8 cellular contexts compared by ENCODE assay signal in genomic region chr15:67838789-67839332, GRCh38. TPM values are rescaled to one million over a fixed set of nuclear protein-coding genes. Genes with fewer than 3 reads are reported as not detected.
DNase-seq lines count a peak whose midpoint lies in the region; ATAC-seq and TF ChIP-seq lines count a peak whose summit lies in the region.

No MANE protein-coding gene starts in this region.

- H3K4me3 ChIP-seq in Caco-2 (ENCODE audit: low read depth, low read length), result peak overlapping the region; percentile 85
- H3K4me3 ChIP-seq in right cardiac atrium (ENCODE audit: low read length), result peak overlapping the region; percentile 65
- no peak overlapping the region; the same call in 1 of the 2 replicates for H3K4me3 ChIP-seq in HAP-1

- CTCF ChIA-PET in Caco-2 (lab: Charles Lee), result interaction anchor here (0.8 to 1.1 kb wide), 2 partner anchors 316 to 317 kb away, joined by 3 read pairs; no protein-coding TSS in a partner anchor

- POLR2A ChIA-PET in Caco-2 (lab: Charles Lee), result no interaction called here

- peaks cover 20% of the 10 kb centered on the region for H3K4me1 Mint-ChIP-seq in Caco-2 (ENCODE audit: low read depth, unreplicated experiment)
- peaks cover 33% of the 10 kb centered on the region for H3K4me1 Mint-ChIP-seq in activated naive CD8-positive, alpha-beta T cell treated with anti-CD3 and anti-CD28 coated beads for 36 hours

- H3K9me3 ChIP-seq in Caco-2, result no peaks in the 10 kb centered on the region
- H3K9me3 ChIP-seq in right cardiac atrium (ENCODE audit: control insufficient read depth, low read length), result no peaks in the 10 kb centered on the region
- H3K9me3 ChIP-seq in HAP-1, result no peaks in the 10 kb centered on the region

- H3K27me3 Mint-ChIP-seq in Caco-2 (ENCODE audit: insufficient read depth, unreplicated experiment), result no peaks in the 10 kb centered on the region
- H3K27me3 Mint-ChIP-seq in activated naive CD8-positive, alpha-beta T cell treated with anti-CD3 and anti-CD28 coated beads for 36 hours, result peaks cover 34% of the 10 kb centered on the region

- intact Hi-C loops in Caco-2 (cut with micrococcal nuclease; ENCODE audit: unreplicated experiment) (loop anchor here (5.0 to 10.0 kb wide), 2 partner anchors 317 to 454 kb away; partner anchors contain the start of gene C15orf61), right cardiac atrium (cut with DNase I) (loop anchor here in 3 of 4 donors (5.0 to 10.0 kb wide), 5 partner anchors 294 to 904 kb away; partner anchors contain the start of genes C15orf61 (in 1 of the 3) and MAP2K5 (in 1 of the 3)), posterior cingulate gyrus (cut with DNase I) (loop anchor here (10.0 kb wide), 1 partner anchor 584 kb away; the partner anchor contains the start of genes AAGAB and IQCH)

- H3K36me3 ChIP-seq in Caco-2 (ENCODE audit: control insufficient read depth, insufficient read depth, low read length), result no peaks in the 10 kb centered on the region
- no peaks in the 10 kb centered on the region for H3K36me3 ChIP-seq in HAP-1 (replicated peaks)

- H3K27ac ChIP-seq in right cardiac atrium (ENCODE audit: low read length), result peak overlapping the region; percentile 20

- peak; percentile 81 to 82 for DNase-seq in Caco-2
- peak; percentile 38 for DNase-seq in LHCN-M2 (ENCODE audit: low read depth)
- no peak for DNase-seq in activated naive CD8-positive, alpha-beta T cell treated with anti-CD3 and anti-CD28 coated beads for 36 hours
- peak; percentile 70 to 85 (median 85) for DNase-seq in right cardiac atrium
- peak; percentile 51 to 95 (median 69) for DNase-seq in posterior cingulate gyrus
- no peak for DNase-seq in HAP-1 (ENCODE audit: low spot score in 2 of 2)
- no peak for DNase-seq in activated CD8-positive, alpha-beta memory T cell treated with anti-CD3 and anti-CD28 coated beads, Interleukin-2, amount 50 U/mL, for 4 hours

- H3K4me1 ChIP-seq in Caco-2, result peaks cover 19% of the 10 kb centered on the region
- H3K4me1 ChIP-seq in right cardiac atrium (ENCODE audit: control insufficient read depth, insufficient read depth, low read length), result peaks cover 5% of the 10 kb centered on the region
- peaks cover 26% of the 10 kb centered on the region for H3K4me1 ChIP-seq in HAP-1

- TSS peak; percentile 49 for BruUV-seq in Caco-2 (replicated peaks; lab: Mats Ljungman, UMichigan)

- 8% methylated on average over 25 of the region's 25 CpGs for WGBS in right cardiac atrium

- H3K27me3 ChIP-seq in Caco-2 (replicated peaks; ENCODE audit: control insufficient read depth, insufficient read depth, low read length), result no peaks in the 10 kb centered on the region
- H3K27me3 ChIP-seq in right cardiac atrium (ENCODE audit: control insufficient read depth, insufficient read depth), result no peaks in the 10 kb centered on the region
- H3K27me3 ChIP-seq in HAP-1 (ENCODE audit: low read depth), result 0 out of 2 replicates have a peak, but pooled peaks cover 3% of the 10 kb centered on the region

- in situ Hi-C loops in HAP-1 (cut with MboI; ENCODE audit: low sequenced_read_pairs), result loop anchor here (5.0 kb wide), 2 partner anchors 377 to 892 kb away; no protein-coding TSS in a partner anchor

- H3K4me3 Mint-ChIP-seq in Caco-2 (ENCODE audit: unreplicated experiment), result peak overlapping the region; percentile 70
- peak overlapping the region; percentile 42 for H3K4me3 Mint-ChIP-seq in activated naive CD8-positive, alpha-beta T cell treated with anti-CD3 and anti-CD28 coated beads for 36 hours

- TF ChIP-seq CTCF in Caco-2 (IDR thresholded peaks at IDR 0.05; ENCODE audit: insufficient read depth in 1 of 2, low read depth in 1 of 2, low read length in 1 of 2, severe bottlenecking in 1 of 2, unreplicated experiment in 1 of 2), result peak in 1 of 2 experiments; percentile 12

- peaks cover 15% of the 10 kb centered on the region for H3K36me3 Mint-ChIP-seq in Caco-2 (ENCODE audit: insufficient read depth, unreplicated experiment)
- peaks cover 4% of the 10 kb centered on the region for H3K36me3 Mint-ChIP-seq in activated naive CD8-positive, alpha-beta T cell treated with anti-CD3 and anti-CD28 coated beads for 36 hours

- peak; percentile 62 to 70 for ATAC-seq in right cardiac atrium
- ATAC-seq in HG03520 (IDR thresholded peaks at IDR 0.05; ENCODE audit: unreplicated experiment), result no peak

- no peaks in the 10 kb centered on the region for H3K9me3 Mint-ChIP-seq in Caco-2 (ENCODE audit: unreplicated experiment)
- H3K9me3 Mint-ChIP-seq in activated naive CD8-positive, alpha-beta T cell treated with anti-CD3 and anti-CD28 coated beads for 36 hours, result peaks cover 2% of the 10 kb centered on the region

- H3K27ac Mint-ChIP-seq in Caco-2 (ENCODE audit: unreplicated experiment), result peak overlapping the region; percentile 95
- no peak overlapping the region for H3K27ac Mint-ChIP-seq in activated naive CD8-positive, alpha-beta T cell treated with anti-CD3 and anti-CD28 coated beads for 36 hours

RNA-seq across cellular contexts. Expression of gene RNU6-1, which starts 1.0 kb away (rescaled TPM):
- total RNA-seq in Caco-2 (2022) (not detected in 2 replicates), LHCN-M2 (2014; rRNA removed) (not detected in 2 replicates), right cardiac atrium (not detected)
- not detected for polyA plus RNA-seq in LHCN-M2 (2012)
- total RNA-seq in activated naive CD8-positive, alpha-beta T cell treated with anti-CD3 and anti-CD28 coated beads for 36 hours, result not detected
- polyA plus RNA-seq in right cardiac atrium, result not detected

RNA-seq across cellular contexts. Expression of gene SKOR1, which starts 13.6 kb away (rescaled TPM):
- not detected in 2 replicates for total RNA-seq in Caco-2 (2022)
- 0.06 TPM in 1 of 2 replicates, not detected in the other for total RNA-seq in LHCN-M2 (2014; rRNA removed)
- not detected for polyA plus RNA-seq in LHCN-M2 (2012)
- total RNA-seq in activated naive CD8-positive, alpha-beta T cell treated with anti-CD3 and anti-CD28 coated beads for 36 hours, result under 1 TPM; 0.16 to 0.30 TPM
- total RNA-seq in right cardiac atrium, result under 1 TPM; 0.17 to 0.28 (median 0.20) TPM
- 0.11 TPM for polyA plus RNA-seq in right cardiac atrium

Comparison
In these comparisons a context has a peak if more than half of its experiments do, and no peak if none do; other contexts are left out.
1. DNase-seq: peak in Caco-2 (2 of 2), LHCN-M2 (single experiment), right cardiac atrium (3 of 3) and posterior cingulate gyrus (10 of 10); none in activated naive CD8-positive, alpha-beta T cell treated with anti-CD3 and anti-CD28 coated beads for 36 hours (single experiment), HAP-1 (0 of 2) and activated CD8-positive, alpha-beta memory T cell treated with anti-CD3 and anti-CD28 coated beads, Interleukin-2, amount 50 U/mL, for 4 hours (single experiment).